In genomic region chr14:93959239-93960107, GRCh38 we compare ENCODE assay signal across 8 cellular contexts. TPM values are rescaled to one million over a fixed set of nuclear protein-coding genes. Genes with fewer than 3 reads are reported as not detected.
DNase-seq lines count a peak whose midpoint lies in the region; ATAC-seq, FAIRE-seq and TF ChIP-seq lines count a peak whose summit lies in the region.

No MANE protein-coding gene starts in this region.

- H3K4me1 Mint-ChIP-seq in WTC11 (peaks cover 25% of the 10 kb centered on the region), memory B cell (peaks cover 78% of the 10 kb centered on the region)

- no peak for FAIRE-seq in bronchial epithelial cell (lab: Jason Lieb, UNC)

- H3K27me3 ChIP-seq in HUES48 (ENCODE audit: control insufficient read depth, insufficient read depth, low read length) = no peaks in the 10 kb centered on the region
- H3K27me3 ChIP-seq in bronchial epithelial cell (ENCODE audit: control insufficient read depth, insufficient read depth, low read length) = no peaks in the 10 kb centered on the region

- no peak overlapping the region for H3K4me3 ChIP-seq in HUES48 (ENCODE audit: low read depth, low read length)
- H3K4me3 ChIP-seq in bronchial epithelial cell (ENCODE audit: low read depth, low read length) = no peak overlapping the region

- H3K9me3 Mint-ChIP-seq in WTC11 (no peaks in the 10 kb centered on the region), memory B cell (no peaks in the 10 kb centered on the region)

- CTCF ChIA-PET in WTC11 (lab: Charles Lee) = interaction anchor here (1.2 to 7.5 kb wide), 3 partner anchors 19 to 77 kb away, joined by 3 to 52 read pairs (median 4); no protein-coding TSS in a partner anchor

- no peaks in the 10 kb centered on the region for H3K9me3 ChIP-seq in HUES48 (ENCODE audit: control insufficient read depth, insufficient read depth, low read length)

- H3K36me3 Mint-ChIP-seq in WTC11 = no peaks in the 10 kb centered on the region
- H3K36me3 Mint-ChIP-seq in memory B cell = no peaks in the 10 kb centered on the region

- ATAC-seq in GM21529 (IDR thresholded peaks at IDR 0.05; ENCODE audit: unreplicated experiment) = peak; percentile 60
- peak; percentile 63 for ATAC-seq in WTC11
- peak; percentile 73 for ATAC-seq in memory B cell (ENCODE audit: low read depth)

- H3K27ac Mint-ChIP-seq in WTC11 (peak overlapping the region; percentile 76; the same call in 1 of the 2 replicates), memory B cell (peak overlapping the region; percentile 93)

- H3K27me3 Mint-ChIP-seq in WTC11 (ENCODE audit: low read depth) (no peaks in the 10 kb centered on the region), memory B cell (no peaks in the 10 kb centered on the region)

- H3K4me3 Mint-ChIP-seq in WTC11 (no peak overlapping the region), memory B cell (peak overlapping the region; percentile 70)

- no peaks in the 10 kb centered on the region for H3K36me3 ChIP-seq in HUES48 (ENCODE audit: control insufficient read depth, insufficient read depth, low read length)
- no peaks in the 10 kb centered on the region for H3K36me3 ChIP-seq in bronchial epithelial cell (ENCODE audit: control insufficient read depth, insufficient read depth, low read length)

- TF ChIP-seq CTCF in WTC11 (IDR thresholded peaks at IDR 0.05) (no peak), bronchial epithelial cell (IDR thresholded peaks at IDR 0.05; ENCODE audit: insufficient read depth, low read length, severe bottlenecking) (no peak)

- H3K9ac ChIP-seq in HUES48 (ENCODE audit: low read depth, low read length) = no peak overlapping the region

- POLR2A ChIA-PET in WTC11 (lab: Charles Lee) = interaction anchor here (0.6 kb wide), 1 partner anchor 16 kb away, joined by 4 read pairs; no protein-coding TSS in a partner anchor

- H3K4me1 ChIP-seq in HUES48 (ENCODE audit: control insufficient read depth, insufficient read depth, low read length) = peaks cover 15% of the 10 kb centered on the region; the same call in 1 of the 2 replicates

- peak overlapping the region; percentile 67 for H3K27ac ChIP-seq in HUES48 (ENCODE audit: low read depth, low read length)

- DNase-seq in DMS53 treated with DMSO at 0.1 percent for 48 hours (lab: John Stamatoyannopoulos, UW; ENCODE audit: unreplicated experiment) (peak; percentile 77), WTC11 (ENCODE audit: low spot score) (no peak), bronchial epithelial cell (ENCODE audit: low read depth) (peak; percentile 96), memory B cell (ENCODE audit: low spot score in 2 of 2) (peak; percentile 77 to 86), SK-N-DZ (ENCODE audit: low spot score) (no peak)
- peak; percentile 83 for DNase-seq in stimulated activated CD8-positive, alpha-beta memory T cell treated with anti-CD3 and anti-CD28 coated beads, Interleukin-7, amount 100 ng/mL, for 24 hours (ENCODE audit: low read depth)

TF ChIP-seq in WTC11, 78 proteins besides CTCF, POLR2A, EP300 and RAD21:
- TF ChIP-seq ZNF423 (CRISPR knock-in tag; IDR thresholded peaks at IDR 0.05) = peak; percentile 37; the same call in 1 of the 2 replicates
- no peak for TF ChIP-seq GRHL2 (CRISPR knock-in tag; IDR thresholded peaks at IDR 0.05; ENCODE audit: insufficient replicate concordance, severe bottlenecking)
- peak; percentile 78 for TF ChIP-seq GABPB1 (CRISPR knock-in tag; IDR thresholded peaks at IDR 0.05)

RNA-seq across cellular contexts. Expression of gene ASB2, which starts 16.9 kb away (rescaled TPM):
- 0.37 to 0.73 TPM (median 0.71 TPM) in 3 replicates for total RNA-seq in WTC11 (2021)
- total RNA-seq in bronchial epithelial cell = 0.13 and 0.26 TPM in 2 replicates
- 0.60 TPM in 1 of 2 replicates, not detected in the other for polyA plus RNA-seq in SK-N-DZ (2014; cell fraction: cytosol; rRNA removed)
- not detected in 2 replicates for polyA plus RNA-seq in SK-N-DZ (2014; cell fraction: nucleus; rRNA removed)

RNA-seq across cellular contexts. Expression of gene FAM181A, which starts 32.3 kb away (rescaled TPM):
- not detected in 3 replicates for total RNA-seq in WTC11 (2021)
- not detected in 2 replicates for total RNA-seq in bronchial epithelial cell
- 0.36 TPM in 1 of 2 replicates, not detected in the other for polyA plus RNA-seq in SK-N-DZ (2014; cell fraction: cytosol; rRNA removed)
- polyA plus RNA-seq in SK-N-DZ (2014; cell fraction: nucleus; rRNA removed) = not detected in 2 replicates

RNA-seq across cellular contexts. Expression of gene CCDC197, which starts 37.6 kb away (rescaled TPM):
- total RNA-seq in WTC11 (2021) (not detected in 3 replicates), bronchial epithelial cell (not detected in 2 replicates)
- polyA plus RNA-seq in SK-N-DZ (2014; cell fraction: cytosol; rRNA removed) = not detected in 2 replicates
- polyA plus RNA-seq in SK-N-DZ (2014; cell fraction: nucleus; rRNA removed) = not detected in 2 replicates

Comparison
In these comparisons a context has a peak if more than half of its experiments do, and no peak if none do; other contexts are left out.
1. DNase-seq: peak in DMS53 treated with DMSO at 0.1 percent for 48 hours (single experiment), bronchial epithelial cell (single experiment), memory B cell (2 of 2) and stimulated activated CD8-positive, alpha-beta memory T cell treated with anti-CD3 and anti-CD28 coated beads, Interleukin-7, amount 100 ng/mL, for 24 hours (single experiment); none in WTC11 (single experiment) and SK-N-DZ (single experiment).
2. Peak in every context shown above with its lines, with median percentiles within 50 percentile points of each other: ATAC-seq.